Comparison of ENCODE assay signal across 13 cellular contexts in the genomic region with DNA sequence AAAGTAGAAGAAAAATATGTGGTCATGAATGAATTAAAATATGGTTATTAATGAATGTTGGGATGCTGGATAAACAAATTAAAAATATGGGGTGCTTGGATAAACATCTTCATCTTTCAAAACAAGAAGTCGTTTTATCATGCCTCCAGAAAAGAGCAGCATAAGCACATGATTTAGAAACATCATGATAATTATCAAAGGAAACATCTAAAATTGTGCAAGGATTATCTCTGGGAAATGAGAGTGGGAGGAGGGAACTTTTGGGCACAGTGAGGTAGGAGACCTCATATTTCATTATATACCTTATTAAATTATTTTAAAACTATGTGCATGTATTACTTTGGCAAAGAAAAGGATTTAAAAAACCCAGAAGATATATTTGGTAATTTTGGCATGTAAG. TPM values are rescaled to one million over a fixed set of nuclear protein-coding genes. Genes with fewer than 3 reads are reported as not detected.
"Had no signal": no experiment of that assay in that cellular context is flagged by ENCODE, and none has a peak within 500 bp of the region (broad histone marks: within the 10 kb centered on the region; RNA-seq: fewer than 3 reads in every experiment).

No MANE protein-coding gene starts in this region.

- H3K4me1 ChIP-seq: esophagus muscularis mucosa had no signal

- H3K4me3 ChIP-seq: esophagus muscularis mucosa, neural progenitor cell, ovary, thoracic aorta had no signal

- DNase-seq: activated CD4-positive, alpha-beta memory T cell treated with anti-CD3 and anti-CD28 coated beads, Interleukin-2, amount 10 ng/mL, durations not matched to agents 7 days and 5 days; activated CD4-positive, alpha-beta T cell treated with anti-CD3 and anti-CD28 coated beads for 4 hours; activated gamma-delta T cell treated with Interleukin-2 at 50 U/mL for 16 hours; hypothalamus; ovary; SK-N-SH; stimulated activated CD4-positive, alpha-beta T cell treated with anti-CD3 and anti-CD28 coated beads, Interleukin-1b, Interleukin-23, amount 100 ng/mL, for 48 hours had no signal

- H3K4me3 Mint-ChIP-seq: activated CD4-positive, alpha-beta memory T cell treated with anti-CD3 and anti-CD28 coated beads, Interleukin-2, amount 10 ng/mL, durations not matched to agents 7 days and 5 days; mesothelial cell of epicardium; neural progenitor cell; WTC11 had no signal

- H3K27me3 ChIP-seq: esophagus muscularis mucosa, neural progenitor cell, ovary had no signal

- H3K9ac ChIP-seq: neural progenitor cell, SK-N-SH had no signal

- H3K36me3 ChIP-seq: neural progenitor cell, ovary had no signal

- H3K9me3 Mint-ChIP-seq: activated CD4-positive, alpha-beta memory T cell treated with anti-CD3 and anti-CD28 coated beads, Interleukin-2, amount 10 ng/mL, durations not matched to agents 7 days and 5 days; mesothelial cell of epicardium; neural progenitor cell; WTC11 had no signal

- H3K27ac Mint-ChIP-seq: activated CD4-positive, alpha-beta memory T cell treated with anti-CD3 and anti-CD28 coated beads, Interleukin-2, amount 10 ng/mL, durations not matched to agents 7 days and 5 days; mesothelial cell of epicardium; neural progenitor cell; WTC11 had no signal

- H3K9me3 ChIP-seq: esophagus muscularis mucosa, ovary, SK-N-SH, thoracic aorta had no signal

- H3K27me3 Mint-ChIP-seq: activated CD4-positive, alpha-beta memory T cell treated with anti-CD3 and anti-CD28 coated beads, Interleukin-2, amount 10 ng/mL, durations not matched to agents 7 days and 5 days had no signal

- H3K4me2 ChIP-seq: neural progenitor cell, SK-N-SH had no signal

- H3K27ac ChIP-seq: esophagus muscularis mucosa, neural progenitor cell, ovary had no signal

- ATAC-seq: sciatic nerve, WTC11 had no signal

RNA-seq across cellular contexts. Expression of a gene that starts 8.9 kb away (rescaled TPM):
- total RNA-seq: mesothelial cell of epicardium had no signal
